In genomic region chr1:86687595-86687994, GRCh38 we compare ENCODE assay signal across 9 cellular contexts.
DNase-seq lines count a peak whose midpoint lies in the region; ATAC-seq, FAIRE-seq and TF ChIP-seq lines count a peak whose summit lies in the region.
"Had no signal": no experiment of that assay in that cellular context is flagged by ENCODE, and none has a peak within 500 bp of the region (broad histone marks: within the 10 kb centered on the region; RNA-seq: fewer than 3 reads in every experiment).

No MANE protein-coding gene starts in this region.

- DNase-seq in ACHN (peak; percentile 18), RKO (ENCODE audit: low spot score) (peak; percentile 75), globus pallidus (ENCODE audit: low spot score) (peak; percentile 58), NCI-H226 (no peak), WERI-Rb-1 (no peak)
- DNase-seq in stimulated activated naive CD8-positive, alpha-beta T cell treated with anti-CD3 and anti-CD28 coated beads, Interleukin-15, amount 100 ng/mL, for 72 hours, result no peak
- DNase-seq: activated CD4-positive, alpha-beta T cell treated with anti-CD3 and anti-CD28 coated beads, Interleukin-2, amount 50 U/mL, for 1 hour had no signal

- H3K36me3 ChIP-seq in WERI-Rb-1, result no peaks in the 10 kb centered on the region

- no peak overlapping the region for H3K27ac Mint-ChIP-seq in stimulated activated naive CD8-positive, alpha-beta T cell treated with anti-CD3 and anti-CD28 coated beads, Interleukin-15, amount 100 ng/mL, for 72 hours

- no peaks in the 10 kb centered on the region for H3K27me3 ChIP-seq in WERI-Rb-1 (ENCODE audit: insufficient read depth, low read depth, severe bottlenecking)

- H3K27ac ChIP-seq in WERI-Rb-1, result no peak overlapping the region

- ATAC-seq in stimulated activated naive CD8-positive, alpha-beta T cell treated with anti-CD3 and anti-CD28 coated beads, Interleukin-15, amount 100 ng/mL, for 72 hours, result no peak
- no peak for ATAC-seq in GM19455 (IDR thresholded peaks at IDR 0.05; ENCODE audit: unreplicated experiment)

- in situ Hi-C loops in ACHN (cut with HindIII; ENCODE audit: low pct_ligation_motif_present, low pct_unique_long_range_greater_than_20kb, low sequenced_read_pairs), result no loop called here

- H3K4me1 Mint-ChIP-seq in stimulated activated naive CD8-positive, alpha-beta T cell treated with anti-CD3 and anti-CD28 coated beads, Interleukin-15, amount 100 ng/mL, for 72 hours, result no peaks in the 10 kb centered on the region

- H3K9me3 ChIP-seq in WERI-Rb-1 (ENCODE audit: severe bottlenecking), result no peaks in the 10 kb centered on the region

- TF ChIP-seq CTCF in WERI-Rb-1 (IDR thresholded peaks at IDR 0.05; ENCODE audit: low read depth, low read length), result no peak

- no peak overlapping the region for H3K4me3 ChIP-seq in WERI-Rb-1 (ENCODE audit: low read depth, low read length)

- H3K27me3 Mint-ChIP-seq in stimulated activated naive CD8-positive, alpha-beta T cell treated with anti-CD3 and anti-CD28 coated beads, Interleukin-15, amount 100 ng/mL, for 72 hours, result no peaks in the 10 kb centered on the region

- peak; percentile 79 for FAIRE-seq in G401.6 (lab: Jason Lieb, UNC)

- H3K9me3 Mint-ChIP-seq in stimulated activated naive CD8-positive, alpha-beta T cell treated with anti-CD3 and anti-CD28 coated beads, Interleukin-15, amount 100 ng/mL, for 72 hours, result no peaks in the 10 kb centered on the region

- no peak overlapping the region for H3K4me3 Mint-ChIP-seq in stimulated activated naive CD8-positive, alpha-beta T cell treated with anti-CD3 and anti-CD28 coated beads, Interleukin-15, amount 100 ng/mL, for 72 hours

Comparison
In these comparisons a context has a peak if more than half of its experiments do, and no peak if none do; other contexts are left out.
1. DNase-seq: peak in ACHN (single experiment), RKO (single experiment) and globus pallidus (single experiment); none in stimulated activated naive CD8-positive, alpha-beta T cell treated with anti-CD3 and anti-CD28 coated beads, Interleukin-15, amount 100 ng/mL, for 72 hours (0 of 2), NCI-H226 (single experiment) and WERI-Rb-1 (single experiment).